8 cellular contexts compared by ENCODE assay signal in the genomic region with DNA sequence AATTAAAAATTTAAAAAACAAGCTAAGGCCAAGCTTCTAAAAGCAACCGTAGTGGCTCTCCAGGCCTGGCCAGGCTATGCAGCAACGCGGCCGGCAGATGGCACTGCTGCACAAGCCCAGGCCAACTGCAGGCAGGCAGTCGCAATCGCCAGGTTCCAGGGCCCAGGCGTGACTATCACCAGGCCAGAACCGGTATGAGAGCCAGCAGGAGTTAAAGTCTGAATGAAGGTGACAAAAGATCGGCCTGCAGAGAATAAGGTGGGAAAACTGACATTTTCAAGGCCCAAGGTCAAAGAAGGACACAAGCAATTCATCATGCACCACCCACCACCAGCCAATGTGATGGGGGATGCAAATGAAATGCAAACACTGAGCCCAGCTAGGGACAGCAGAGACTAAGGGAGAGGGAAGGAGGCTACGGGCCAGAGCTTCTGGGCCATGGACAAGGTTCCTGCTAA. TPM values are rescaled to one million over a fixed set of nuclear protein-coding genes. Genes with fewer than 3 reads are reported as not detected.
DNase-seq lines count a peak whose midpoint lies in the region; ATAC-seq and TF ChIP-seq lines count a peak whose summit lies in the region.

No MANE protein-coding gene starts in this region.

- peak; percentile 90 to 99 (median 97) for TF ChIP-seq CTCF in ascending aorta (IDR thresholded peaks at IDR 0.05)

- no peak overlapping the region for H3K4me3 ChIP-seq in ascending aorta

- H3K9me3 ChIP-seq in ascending aorta, result no peaks in the 10 kb centered on the region

- H3K27ac Mint-ChIP-seq in T-helper 2 cell treated with Interferon-gamma antibody and Interleukin-4, amounts not matched to agents 5 μg/mL and 100 μg/mL, for 36 hours, result no peak overlapping the region

- H3K27ac ChIP-seq in ascending aorta, result no peak overlapping the region

- H3K4me3 Mint-ChIP-seq in T-helper 2 cell treated with Interferon-gamma antibody and Interleukin-4, amounts not matched to agents 5 μg/mL and 100 μg/mL, for 36 hours, result no peak overlapping the region

- intact Hi-C loops in ascending aorta (cut with DNase I), result loop anchor here (1.0 to 2.0 kb wide), 2 partner anchors 52 to 296 kb away; no protein-coding TSS in a partner anchor

- H3K36me3 Mint-ChIP-seq in T-helper 2 cell treated with Interferon-gamma antibody and Interleukin-4, amounts not matched to agents 5 μg/mL and 100 μg/mL, for 36 hours (ENCODE audit: low read depth), result no peaks in the 10 kb centered on the region

- H3K9me3 Mint-ChIP-seq in T-helper 2 cell treated with Interferon-gamma antibody and Interleukin-4, amounts not matched to agents 5 μg/mL and 100 μg/mL, for 36 hours, result no peaks in the 10 kb centered on the region

- no peaks in the 10 kb centered on the region for H3K27me3 ChIP-seq in ascending aorta

- H3K4me1 Mint-ChIP-seq in T-helper 2 cell treated with Interferon-gamma antibody and Interleukin-4, amounts not matched to agents 5 μg/mL and 100 μg/mL, for 36 hours (ENCODE audit: low read depth), result no peaks in the 10 kb centered on the region

- no peaks in the 10 kb centered on the region for H3K27me3 Mint-ChIP-seq in T-helper 2 cell treated with Interferon-gamma antibody and Interleukin-4, amounts not matched to agents 5 μg/mL and 100 μg/mL, for 36 hours (ENCODE audit: low read depth)

- no peaks in the 10 kb centered on the region for H3K4me1 ChIP-seq in ascending aorta

- ATAC-seq in GM19351 (IDR thresholded peaks at IDR 0.05; ENCODE audit: unreplicated experiment), result peak; percentile 63

- DNase-seq in AG20443 (ENCODE audit: low spot score), result peak; percentile 94
- peak; percentile 70 for DNase-seq in NCI-H1105 treated with DMSO at 0.1 percent for 48 hours (lab: John Stamatoyannopoulos, UW)
- DNase-seq in T-helper 2 cell treated with Interferon-gamma antibody and Interleukin-4, amounts not matched to agents 5 μg/mL and 100 μg/mL, for 36 hours (ENCODE audit: low spot score), result peak; percentile 52
- DNase-seq in ascending aorta (ENCODE audit: low spot score in 2 of 2), result peak in 1 of 2 donors; percentile 83
- DNase-seq in hepatic stellate cell (ENCODE audit: low spot score), result peak; percentile 83
- DNase-seq in retina, result peak; percentile 84
- DNase-seq in KG1 (lab: John Stamatoyannopoulos, UW), result no peak

- no peaks in the 10 kb centered on the region for H3K36me3 ChIP-seq in ascending aorta

RNA-seq across cellular contexts. Expression of a gene that starts 43.6 kb away (rescaled TPM):
- total RNA-seq in ascending aorta, result 20.1 TPM
